In the genomic region with DNA sequence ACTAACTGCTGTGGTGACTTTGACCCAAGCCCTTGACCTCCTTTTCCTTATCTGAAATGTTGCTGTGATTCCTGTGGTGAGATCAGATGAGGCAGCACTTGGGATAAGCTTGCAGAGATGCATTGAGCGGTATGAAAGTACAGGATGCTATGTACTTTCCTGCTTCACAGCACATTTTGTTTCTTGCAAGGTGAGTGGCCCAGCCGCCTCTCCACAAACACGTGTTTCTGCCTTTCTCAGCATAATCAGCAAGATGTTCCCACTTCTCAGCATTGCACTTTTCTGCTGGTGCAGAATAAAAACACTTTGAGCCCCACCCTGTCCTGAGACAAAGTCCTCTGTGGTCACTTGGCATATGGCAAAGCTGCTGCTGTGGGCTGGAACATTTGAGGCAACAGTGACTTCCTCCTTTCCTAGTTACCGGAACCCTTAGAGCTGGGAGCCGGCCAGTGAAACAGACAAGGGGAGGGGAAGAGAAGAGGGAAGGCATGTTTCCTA, we compare ENCODE assay signal across 8 cellular contexts. TPM values are rescaled to one million over a fixed set of nuclear protein-coding genes. Genes with fewer than 3 reads are reported as not detected.
DNase-seq lines count a peak whose midpoint lies in the region; ATAC-seq and TF ChIP-seq lines count a peak whose summit lies in the region.

No MANE protein-coding gene starts in this region.

- peak overlapping the region in 4 of 11 experiments; percentile 39 to 69 (median 57); a peak in 7 of 22 replicates for H3K9ac ChIP-seq in BLaER1 treated with 17β-estradiol and CSF1 and Interleukin-3, amounts not matched to agents 10 nM and 100 nM

- no peaks in the 10 kb centered on the region for H4K20me1 ChIP-seq in BLaER1 treated with 17β-estradiol and CSF1 and Interleukin-3, amounts not matched to agents 10 nM and 100 nM

- peak overlapping the region in 6 of 11 experiments; percentile 35 to 82 (median 77); a peak in 11 of 22 replicates for H3K27ac ChIP-seq in BLaER1 treated with 17β-estradiol and CSF1 and Interleukin-3, amounts not matched to agents 10 nM and 100 nM
- peak overlapping the region; percentile 80 for H3K27ac ChIP-seq in neutrophil

- peaks cover 17 to 25% (median 23%) of the 10 kb centered on the region in 11 experiments for H3K27me3 ChIP-seq in BLaER1 treated with 17β-estradiol and CSF1 and Interleukin-3, amounts not matched to agents 10 nM and 100 nM
- H3K27me3 ChIP-seq in neutrophil (no peaks in the 10 kb centered on the region), MG63 (no peaks in the 10 kb centered on the region)

- peaks cover 23 to 75% (median 31%) of the 10 kb centered on the region in 10 experiments for H3K4me1 ChIP-seq in BLaER1 treated with 17β-estradiol and CSF1 and Interleukin-3, amounts not matched to agents 10 nM and 100 nM
- H3K4me1 ChIP-seq in neutrophil (ENCODE audit: control insufficient read depth in 1 of 2, insufficient read depth in 1 of 2, low read depth in 1 of 2, low read length in 1 of 2) = peaks cover 44 to 46% of the 10 kb centered on the region in 2 experiments

- ATAC-seq in HG03159 (IDR thresholded peaks at IDR 0.05; ENCODE audit: unreplicated experiment) = no peak

- peak overlapping the region in 2 of 10 experiments; percentile 20 to 33; a peak in 3 of 20 replicates for H3K4me3 ChIP-seq in BLaER1 treated with 17β-estradiol and CSF1 and Interleukin-3, amounts not matched to agents 10 nM and 100 nM
- H3K4me3 ChIP-seq in neutrophil (ENCODE audit: low read depth in 1 of 2, low read length in 1 of 2) (peak overlapping the region; percentile 36 to 52), MG63 (no peak overlapping the region)

- peak overlapping the region; percentile 54 to 93 (median 70) for H3K4me2 ChIP-seq in BLaER1 treated with 17β-estradiol and CSF1 and Interleukin-3, amounts not matched to agents 10 nM and 100 nM

- H3K36me3 ChIP-seq in BLaER1 treated with 17β-estradiol and CSF1 and Interleukin-3, amounts not matched to agents 10 nM and 100 nM = peaks cover 0 to 13% (median 0%) of the 10 kb centered on the region in 11 experiments; a peak in 4 of 22 replicates
- H3K36me3 ChIP-seq in neutrophil = peaks cover 8% of the 10 kb centered on the region
- H3K36me3 ChIP-seq in MG63 = peaks cover 14% of the 10 kb centered on the region

- no peak for TF ChIP-seq CTCF in neutrophil (IDR thresholded peaks at IDR 0.05)

- H3K9me3 ChIP-seq in BLaER1 treated with 17β-estradiol and CSF1 and Interleukin-3, amounts not matched to agents 10 nM and 100 nM (replicated peaks in 1 of 11) = peaks cover 9 to 21% (median 12%) of the 10 kb centered on the region in 11 experiments; a peak in 20 of 22 replicates
- H3K9me3 ChIP-seq in neutrophil (no peaks in the 10 kb centered on the region), MG63 (no peaks in the 10 kb centered on the region)

- DNase-seq in SIG-M5 (lab: John Stamatoyannopoulos, UW) (peak; percentile 10), fibroblast of gingiva (ENCODE audit: low read depth) (peak; percentile 11), MG63 (no peak), NCI-H2107 treated with DMSO at 0.1 percent for 48 hours (lab: John Stamatoyannopoulos, UW; ENCODE audit: unreplicated experiment) (no peak)
- no peak for DNase-seq in stimulated activated naive CD4-positive, alpha-beta T cell (lab: John Stamatoyannopoulos, UW)

RNA-seq across cellular contexts. Expression of gene NUDT16, which starts 4.9 kb away (rescaled TPM):
- total RNA-seq in MG63 (2014; rRNA removed; shearing (Covaris generic); ENCODE audit: low replicate concordance) = 14.3 and 18.2 TPM in 2 replicates

Comparison
In these comparisons a context has a peak if more than half of its experiments do, and no peak if none do; other contexts are left out.
1. DNase-seq: peak in SIG-M5 (single experiment) and fibroblast of gingiva (single experiment); none in MG63 (single experiment), NCI-H2107 treated with DMSO at 0.1 percent for 48 hours (single experiment) and stimulated activated naive CD4-positive, alpha-beta T cell (0 of 6).